ENCODE assay signal across 25 cellular contexts in genomic region chr20:6630494-6630893, GRCh38.
"Had no signal": no experiment of that assay in that cellular context is flagged by ENCODE, and none has a peak within 500 bp of the region (broad histone marks: within the 10 kb centered on the region; RNA-seq: fewer than 3 reads in every experiment).

No MANE protein-coding gene starts in this region.

- H3K4me1 ChIP-seq: ascending aorta, body of pancreas had no signal

- DNase-seq: activated CD4-positive, alpha-beta memory T cell treated with anti-CD3 and anti-CD28 coated beads for 36 hours; activated CD4-positive, alpha-beta T cell treated with anti-CD3 and anti-CD28 coated beads, Interleukin-2, amount 10 ng/mL, durations not matched to agents 7 days and 5 days; activated CD4-positive, CD25-positive, alpha-beta regulatory T cell; activated CD8-positive, alpha-beta memory T cell treated with anti-CD3 and anti-CD28 coated beads for 24 hours; activated effector memory CD4-positive, alpha-beta T cell treated with anti-CD3 and anti-CD28 coated beads, Interleukin-2, amount 50 U/mL, for 16 hours; activated naive CD4-positive, alpha-beta T cell treated with Interleukin-2 at 50 U/mL for 16 hours; activated naive CD8-positive, alpha-beta T cell treated with anti-CD3 and anti-CD28 coated beads, Interleukin-2, amount 50 U/mL, for 24 hours; activated T-cell treated with anti-CD3 and anti-CD28 coated beads, Interleukin-2, amount 50 U/mL, for 4 hours; amniotic stem cell; Karpas-422; NCI-H1105 treated with DMSO at 0.1 percent for 48 hours; NCI-H146; NCI-H187 treated with DMSO at 0.1 percent for 48 hours; NCI-H2081 treated with DMSO at 0.1 percent for 48 hours; NCI-H446 treated with DMSO at 0.1 percent for 48 hours; NCI-H526; NCI-H82; PC-3; SK-N-SH; T-helper 1 cell had no signal

- H3K27me3 ChIP-seq: ascending aorta, body of pancreas had no signal

- H3K4me3 ChIP-seq: ascending aorta, body of pancreas, K562 had no signal

- H3K27ac ChIP-seq: ascending aorta, body of pancreas, VCaP had no signal

- ATAC-seq: activated naive CD4-positive, alpha-beta T cell treated with anti-CD3 and anti-CD28 coated beads, Interleukin-2, amount 50 U/mL, for 72 hours; activated naive CD8-positive, alpha-beta T cell treated with anti-CD3 and anti-CD28 coated beads, Interleukin-2, amount 50 U/mL, for 24 hours; activated T-cell treated with anti-CD3 and anti-CD28 coated beads, Interleukin-2, amount 50 U/mL, for 4 hours; body of pancreas; K562; PC-3 had no signal

- H3K36me3 ChIP-seq: ascending aorta had no signal

- H3K9me3 ChIP-seq: ascending aorta, SK-N-SH had no signal
